Comparison of ENCODE assay signal across 13 cellular contexts in genomic region chr3:62373215-62373614, GRCh38. TPM values are rescaled to one million over a fixed set of nuclear protein-coding genes. Genes with fewer than 3 reads are reported as not detected.
DNase-seq lines count a peak whose midpoint lies in the region; ATAC-seq and TF ChIP-seq lines count a peak whose summit lies in the region.
"Had no signal": no experiment of that assay in that cellular context is flagged by ENCODE, and none has a peak within 500 bp of the region (broad histone marks: within the 10 kb centered on the region; RNA-seq: fewer than 3 reads in every experiment).

Gene FEZF2 (minus strand): TSS chr3:62373550. CDS start chr3:62372868, 682 bp downstream.

- H3K36me3 ChIP-seq in endodermal cell (ENCODE audit: control insufficient read depth, insufficient read depth, low read length) (no peaks in the 10 kb centered on the region), neuronal stem cell (replicated peaks in 1 of 2; ENCODE audit: control insufficient read depth in 2 of 2, insufficient read depth in 2 of 2, low read length in 2 of 2) (no peaks in the 10 kb centered on the region), Peyer's patch (no peaks in the 10 kb centered on the region)
- no peaks in the 10 kb centered on the region for H3K36me3 ChIP-seq in CD8-positive, alpha-beta T cell (ENCODE audit: insufficient read depth, low read length)
- H3K36me3 ChIP-seq: colonic mucosa had no signal

- no peaks in the 10 kb centered on the region for H3K79me2 ChIP-seq in H9 (ENCODE audit: insufficient read depth, low read length)

- H3K27ac ChIP-seq in H9 (ENCODE audit: insufficient read length, low read depth, low read length), result no peak within 1 kb of the TSS
- no peak within 1 kb of the TSS for H3K27ac ChIP-seq in endodermal cell (ENCODE audit: low read depth, low read length)
- H3K27ac ChIP-seq in neuronal stem cell (replicated peaks; ENCODE audit: low read length), result peak within 1 kb of the TSS; percentile 74
- H3K27ac ChIP-seq in Peyer's patch, result no peak within 1 kb of the TSS
- no peak within 1 kb of the TSS for H3K27ac ChIP-seq in CD8-positive, alpha-beta T cell (ENCODE audit: low read depth, low read length)
- H3K27ac ChIP-seq: colonic mucosa had no signal

- no peak within 1 kb of the TSS for H3K18ac ChIP-seq in H9 (ENCODE audit: insufficient read length, low read depth, low read length)
- H3K18ac ChIP-seq in neuronal stem cell (ENCODE audit: low read length), result peak within 1 kb of the TSS; percentile 98

- H3K4me1 ChIP-seq in H9 (ENCODE audit: insufficient read depth, low read length) (no peaks in the 10 kb centered on the region; the same call in 1 of the 2 replicates), endodermal cell (ENCODE audit: control insufficient read depth, insufficient read depth, low read length) (peaks cover 2% of the 10 kb centered on the region), neuronal stem cell (ENCODE audit: control insufficient read depth in 2 of 2, insufficient read depth in 1 of 2, low read depth in 1 of 2, low read length in 2 of 2) (peaks cover 9 to 39% of the 10 kb centered on the region in 2 donors), Peyer's patch (peaks cover 0 to 13% (median 0%) of the 10 kb centered on the region in 4 donors)
- H3K4me1 ChIP-seq in CD8-positive, alpha-beta T cell (ENCODE audit: insufficient read depth, low read length), result no peaks in the 10 kb centered on the region
- H3K4me1 ChIP-seq: colonic mucosa had no signal

- no peak within 1 kb of the TSS for H4K5ac ChIP-seq in H9 (ENCODE audit: insufficient read length, low read depth, low read length)

- H3K27me3 ChIP-seq in H9 (ENCODE audit: insufficient read depth, low read length), result peaks cover 96% of the 10 kb centered on the region
- H3K27me3 ChIP-seq in endodermal cell (ENCODE audit: control insufficient read depth, insufficient read depth, low read length, poor library complexity, severe bottlenecking), result peaks cover 100% of the 10 kb centered on the region
- peaks cover 29 to 99% (median 68%) of the 10 kb centered on the region in 3 experiments for H3K27me3 ChIP-seq in neuronal stem cell (ENCODE audit: control insufficient read depth in 3 of 3, insufficient read depth in 3 of 3, low read depth in 1 of 3, low read length in 3 of 3)
- H3K27me3 ChIP-seq in Peyer's patch, result peaks cover 0 to 40% of the 10 kb centered on the region in 2 donors
- peaks cover 36% of the 10 kb centered on the region for H3K27me3 ChIP-seq in CD8-positive, alpha-beta T cell (ENCODE audit: insufficient read depth, low read length)

- H3K4ac ChIP-seq in H9 (ENCODE audit: low read depth, low read length) (no peak within 1 kb of the TSS), neuronal stem cell (ENCODE audit: low read length) (peak within 1 kb of the TSS; percentile 45)

- H3K23ac ChIP-seq in H9 (ENCODE audit: insufficient read length, low read depth, low read length), result no peak within 1 kb of the TSS
- peak within 1 kb of the TSS; percentile 23 for H3K23ac ChIP-seq in neuronal stem cell (ENCODE audit: low read depth, low read length, poor library complexity)

- H3K14ac ChIP-seq in H9 (ENCODE audit: insufficient read depth, low read length) (no peak within 1 kb of the TSS; the same call in 1 of the 2 replicates), neuronal stem cell (ENCODE audit: low read length) (peak within 1 kb of the TSS; percentile 95)

- peak within 1 kb of the TSS; percentile 3 to 71 for H3K4me3 Mint-ChIP-seq in H9
- H3K4me3 Mint-ChIP-seq in endodermal cell, result peak within 1 kb of the TSS; percentile 9
- no peak within 1 kb of the TSS for H3K4me3 Mint-ChIP-seq in CD8-positive, alpha-beta T cell
- H3K4me3 Mint-ChIP-seq: activated T-cell treated with anti-CD3 and anti-CD28 coated beads, Interleukin-2, amount 50 U/mL, for 4 hours had no signal

- H3K56ac ChIP-seq in H9 (ENCODE audit: insufficient read length, low read depth, low read length), result no peak within 1 kb of the TSS

- H3K9ac ChIP-seq in H9 (ENCODE audit: extremely low read depth, insufficient read length, low read length) (no peak within 1 kb of the TSS), endodermal cell (ENCODE audit: extremely low read depth, low read length, poor library complexity, severe bottlenecking) (no peak within 1 kb of the TSS), neuronal stem cell (ENCODE audit: low read depth, low read length, poor library complexity) (peak within 1 kb of the TSS; percentile 91)

- no peak within 1 kb of the TSS for H4K8ac ChIP-seq in H9 (replicated peaks; ENCODE audit: insufficient read length, low read depth, low read length)
- H4K8ac ChIP-seq in neuronal stem cell (ENCODE audit: low read depth, low read length), result no peak within 1 kb of the TSS

- WGBS in H9 (ENCODE audit: extremely low coverage, insufficient read length, low lambda C conversion rate), result no CpG with 5 or more reads among the region's 28 CpGs
- WGBS in endodermal cell (ENCODE audit: insufficient coverage in 1 of 2, insufficient read length in 1 of 2), 2 experiments, result 0 to 1% methylated on average over 15 to 28 of the region's 28 CpGs
- WGBS in neuronal stem cell (ENCODE audit: extremely low coverage in 2 of 2, insufficient read length in 2 of 2, insufficient replicate concordance in 1 of 2), 2 donors, result no CpG with 5 or more reads among the region's 28 CpGs

- ATAC-seq in HG03025 (IDR thresholded peaks at IDR 0.05; ENCODE audit: low FRiP score, unreplicated experiment), result no peak
- ATAC-seq in CD8-positive, alpha-beta T cell, result no peak
- ATAC-seq: activated T-cell treated with anti-CD3 and anti-CD28 coated beads, Interleukin-2, amount 50 U/mL, for 4 hours; T-cell had no signal

- DNase-seq in Ammon's horn (ENCODE audit: low spot score) (peak; percentile 34), H9 (peak; percentile 65), endodermal cell (peak; percentile 78), neuronal stem cell (ENCODE audit: low spot score) (no peak), Peyer's patch (no peak)
- DNase-seq in stimulated activated CD4-positive, alpha-beta T cell treated with anti-CD3 and anti-CD28 coated beads, Interleukin-4, amount 100 ng/mL, for 1 hour, result no peak
- no peak for DNase-seq in CD8-positive, alpha-beta T cell
- DNase-seq: activated T-cell treated with anti-CD3 and anti-CD28 coated beads, Interleukin-2, amount 50 U/mL, for 4 hours; colonic mucosa; kidney; NCI-H524 treated with DMSO at 0.1 percent for 48 hours; T-cell had no signal

- H2AK5ac ChIP-seq in H9 (ENCODE audit: insufficient read length, low read length), result no peak within 1 kb of the TSS
- H2AK5ac ChIP-seq in neuronal stem cell (ENCODE audit: low read depth, low read length), result peak within 1 kb of the TSS; percentile 99

- H2BK15ac ChIP-seq in H9 (ENCODE audit: low read depth, low read length) (no peak within 1 kb of the TSS), neuronal stem cell (ENCODE audit: low read length) (peak within 1 kb of the TSS; percentile 91)

- no peak for TF ChIP-seq POLR2A in Peyer's patch (IDR thresholded peaks at IDR 0.05)

- H3K23me2 ChIP-seq in H9 (ENCODE audit: insufficient read length, low read depth, low read length, poor library complexity, severe bottlenecking), result peaks cover 11% of the 10 kb centered on the region

- H2BK12ac ChIP-seq in H9 (ENCODE audit: insufficient read length, low read depth, low read length) (no peak within 1 kb of the TSS), neuronal stem cell (ENCODE audit: low read length) (peak within 1 kb of the TSS; percentile 75)

- H2BK120ac ChIP-seq in H9 (ENCODE audit: low read depth, low read length, poor library complexity, severe bottlenecking) (no peak within 1 kb of the TSS), neuronal stem cell (ENCODE audit: low read depth, low read length) (peak within 1 kb of the TSS; percentile 81)

- intact Hi-C loops in CD8-positive, alpha-beta T cell (cut with DNase I, micrococcal nuclease), result no loop called here

- H3K9me3 Mint-ChIP-seq in H9, result peaks cover 6 to 9% of the 10 kb centered on the region in 2 experiments; a peak in 4 of 5 replicates
- H3K9me3 Mint-ChIP-seq in endodermal cell, result no peaks in the 10 kb centered on the region
- no peaks in the 10 kb centered on the region for H3K9me3 Mint-ChIP-seq in CD8-positive, alpha-beta T cell
- H3K9me3 Mint-ChIP-seq: activated T-cell treated with anti-CD3 and anti-CD28 coated beads, Interleukin-2, amount 50 U/mL, for 4 hours; T-cell had no signal

- H4K91ac ChIP-seq in H9 (ENCODE audit: insufficient read length, low read depth, low read length) (no peak within 1 kb of the TSS), neuronal stem cell (ENCODE audit: low read depth, low read length, poor library complexity) (peak within 1 kb of the TSS; percentile 57)

- H3K4me1 Mint-ChIP-seq in H9 (peaks cover 59 to 87% of the 10 kb centered on the region in 2 experiments), endodermal cell (peaks cover 35% of the 10 kb centered on the region)
- H3K4me1 Mint-ChIP-seq in CD8-positive, alpha-beta T cell (ENCODE audit: low read depth), result peaks cover 10% of the 10 kb centered on the region

- POLR2A ChIA-PET in CD8-positive, alpha-beta T cell (lab: Charles Lee), result no interaction called here

- H2AFZ ChIP-seq in H9 (ENCODE audit: low read length), result no peak within 1 kb of the TSS
- H2AFZ ChIP-seq in neuronal stem cell (ENCODE audit: low read length), result peak within 1 kb of the TSS; percentile 73

- H3K4me2 ChIP-seq in H9 (ENCODE audit: insufficient read depth, insufficient read length, low read length) (peak within 1 kb of the TSS; percentile 51), neuronal stem cell (ENCODE audit: insufficient read depth, low read length, poor library complexity, severe bottlenecking) (peak within 1 kb of the TSS; percentile 86)

- no peak within 1 kb of the TSS for H3T11ph ChIP-seq in H9 (ENCODE audit: low read length)

- no peak within 1 kb of the TSS for H2BK20ac ChIP-seq in H9 (ENCODE audit: low read depth, low read length, poor library complexity, severe bottlenecking)

- H3K9me3 ChIP-seq in H9 (ENCODE audit: control insufficient read depth, low read depth, low read length) (no peaks in the 10 kb centered on the region), endodermal cell (ENCODE audit: control insufficient read depth, low read length) (no peaks in the 10 kb centered on the region), neuronal stem cell (replicated peaks in 1 of 2; ENCODE audit: control insufficient read depth in 2 of 2, insufficient read depth in 1 of 2, low read depth in 1 of 2, low read length in 2 of 2) (peaks cover 0 to 3% of the 10 kb centered on the region in 2 donors), Peyer's patch (no peaks in the 10 kb centered on the region)
- no peaks in the 10 kb centered on the region for H3K9me3 ChIP-seq in CD8-positive, alpha-beta T cell (ENCODE audit: low read length)
- H3K9me3 ChIP-seq: colonic mucosa had no signal

- CTCF ChIA-PET in CD8-positive, alpha-beta T cell (lab: Charles Lee), result no interaction called here

- no peaks in the 10 kb centered on the region for H4K20me1 ChIP-seq in H9 (ENCODE audit: control insufficient read depth, insufficient read depth, insufficient read length)

- no peak for TF ChIP-seq CTCF in H9 (conservative IDR thresholded peaks at IDR 0.05)
- TF ChIP-seq CTCF in endodermal cell (conservative IDR thresholded peaks at IDR 0.05), result no peak
- TF ChIP-seq CTCF in Peyer's patch (IDR thresholded peaks at IDR 0.05), result no peak
- no peak for TF ChIP-seq CTCF in CD8-positive, alpha-beta T cell (IDR thresholded peaks at IDR 0.05)

- H3K36me3 Mint-ChIP-seq in H9 (ENCODE audit: insufficient read depth in 1 of 3, low read depth in 3 of 3), result no peaks in the 10 kb centered on the region; a peak in 2 of 7 replicates
- H3K36me3 Mint-ChIP-seq in endodermal cell (ENCODE audit: low read depth), result no peaks in the 10 kb centered on the region
- H3K36me3 Mint-ChIP-seq in CD8-positive, alpha-beta T cell, result no peaks in the 10 kb centered on the region
- H3K36me3 Mint-ChIP-seq: T-cell had no signal

- H3K27ac Mint-ChIP-seq in H9, result no peak within 1 kb of the TSS
- H3K27ac Mint-ChIP-seq in endodermal cell, result no peak within 1 kb of the TSS
- no peak within 1 kb of the TSS for H3K27ac Mint-ChIP-seq in CD8-positive, alpha-beta T cell
- H3K27ac Mint-ChIP-seq: T-cell had no signal

- no peak within 1 kb of the TSS for H3K4me3 ChIP-seq in endodermal cell (ENCODE audit: low read length)
- H3K4me3 ChIP-seq in neuronal stem cell (ENCODE audit: low read length in 2 of 2), result peak within 1 kb of the TSS in 1 of 2 donors; percentile 87
- H3K4me3 ChIP-seq in Peyer's patch, result no peak within 1 kb of the TSS
- no peak within 1 kb of the TSS for H3K4me3 ChIP-seq in CD8-positive, alpha-beta T cell (ENCODE audit: low read depth, low read length)
- H3K4me3 ChIP-seq: colonic mucosa had no signal

- H3K79me1 ChIP-seq in H9 (ENCODE audit: insufficient read depth, low read depth, low read length, poor library complexity, severe bottlenecking), result no peaks in the 10 kb centered on the region
- H3K79me1 ChIP-seq in neuronal stem cell (ENCODE audit: low read depth, low read length), result no peaks in the 10 kb centered on the region

- no peak within 1 kb of the TSS for H2BK5ac ChIP-seq in H9 (ENCODE audit: insufficient read length, low read length)
- H2BK5ac ChIP-seq in neuronal stem cell (ENCODE audit: low read length), result peak within 1 kb of the TSS; percentile 92

- H3K27me3 Mint-ChIP-seq in H9 (ENCODE audit: low read depth) (peaks cover 100% of the 10 kb centered on the region), endodermal cell (ENCODE audit: insufficient read depth) (peaks cover 100% of the 10 kb centered on the region)
- peaks cover 64% of the 10 kb centered on the region for H3K27me3 Mint-ChIP-seq in CD8-positive, alpha-beta T cell (ENCODE audit: low read depth)

RNA-seq across cellular contexts. Expression of gene FEZF2, which starts in this region (rescaled TPM):
- total RNA-seq in H9 (2021) (0.11 TPM in 1 of 2 replicates, not detected in the other), endodermal cell (not detected), Peyer's patch (not detected)
- polyA plus RNA-seq in endodermal cell (2013, experiment 1 of 2), result 3.1 TPM
- polyA plus RNA-seq in endodermal cell (2013, experiment 2 of 2), result 2.6 TPM
- polyA plus RNA-seq in neuronal stem cell (2013, experiment 1 of 2), result 28.9 TPM
- 28.1 TPM for polyA plus RNA-seq in neuronal stem cell (2013, experiment 2 of 2)
- not detected for total RNA-seq in CD8-positive, alpha-beta T cell
- total RNA-seq: activated T-cell treated with anti-CD3 and anti-CD28 coated beads, Interleukin-2, amount 50 U/mL, for 4 hours; colonic mucosa; kidney; T-cell had no signal

Comparison
In these comparisons a context has a peak if more than half of its experiments do, and no peak if none do; other contexts are left out.
1. Peak in DNase-seq and H3K4me2 ChIP-seq in H9; RNA of the gene not detected or under 1 TPM.
2. DNase-seq: peak in Ammon's horn (single experiment) and endodermal cell (single experiment); none in neuronal stem cell (single experiment), Peyer's patch (0 of 3), stimulated activated CD4-positive, alpha-beta T cell treated with anti-CD3 and anti-CD28 coated beads, Interleukin-4, amount 100 ng/mL, for 1 hour (single experiment) and CD8-positive, alpha-beta T cell (0 of 7).